ENCODE assay signal across 8 cellular contexts in the genomic region with DNA sequence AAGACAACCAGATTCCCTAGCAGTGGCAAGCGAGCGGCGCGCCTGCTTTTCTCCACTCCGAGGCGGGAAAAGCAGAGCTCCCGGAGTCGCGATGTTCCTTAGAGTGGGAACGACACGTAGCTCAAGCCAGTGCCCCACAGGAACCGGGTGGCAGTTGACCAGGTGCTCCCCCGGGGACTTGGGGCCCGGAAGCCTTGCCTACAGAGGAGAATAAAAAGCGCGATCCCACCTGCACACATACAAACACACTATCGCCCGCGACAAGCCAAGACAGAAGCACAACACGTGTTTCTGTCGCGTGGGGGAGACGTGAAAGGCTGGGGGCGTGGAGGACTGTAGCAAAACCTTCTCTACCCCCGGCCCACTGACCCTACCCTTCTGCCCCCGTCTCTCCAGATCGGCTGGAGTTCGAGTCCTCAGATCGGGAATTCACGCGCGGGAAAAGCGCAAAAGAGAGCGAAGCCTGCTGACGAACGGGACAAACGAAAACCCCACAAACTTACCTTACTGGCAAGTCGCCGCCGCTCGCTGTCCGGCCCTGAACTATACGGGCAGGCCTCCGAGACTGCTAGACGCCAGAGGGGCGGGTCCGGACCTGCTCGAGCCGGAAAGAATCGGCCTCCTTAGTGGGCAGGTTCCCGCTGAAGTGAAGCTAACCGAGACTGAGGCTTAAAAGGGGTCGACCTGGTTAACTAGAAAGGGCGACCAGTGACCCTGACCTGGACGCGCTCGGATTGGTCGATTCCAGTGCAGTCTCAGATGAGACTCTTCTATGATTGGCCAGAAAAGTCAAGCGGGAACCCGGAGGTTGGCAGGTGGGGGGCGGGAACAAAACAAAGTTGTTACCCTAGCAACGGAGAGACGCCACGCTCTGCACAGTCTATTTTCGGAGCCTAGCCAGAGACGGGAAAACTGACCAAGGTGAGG. TPM values are rescaled to one million over a fixed set of nuclear protein-coding genes. Genes with fewer than 3 reads are reported as not detected.
A peak's percentile ranks its signal among the peaks of the same experiment; 100 is the strongest.
DNase-seq lines count a peak whose midpoint lies in the region; ATAC-seq, FAIRE-seq and TF ChIP-seq lines count a peak whose summit lies in the region.

A gene (plus strand): TSS at position 842 of the 927 bp plus-strand sequence. CDS start 6,265 bp downstream, outside the sequence.
A gene with protein sequence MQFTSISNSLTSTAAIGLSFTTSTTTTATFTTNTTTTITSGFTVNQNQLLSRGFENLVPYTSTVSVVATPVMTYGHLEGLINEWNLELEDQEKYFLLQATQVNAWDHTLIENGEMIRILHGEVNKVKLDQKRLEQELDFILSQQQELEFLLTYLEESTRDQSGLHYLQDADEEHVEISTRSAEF (minus strand): TSS at position 664 of the 927 bp plus-strand sequence. CDS start 31,287 bp downstream, outside the sequence.

- no peaks in the 10 kb centered on the region for H3K9me3 ChIP-seq in H1 (ENCODE audit: insufficient read depth in 2 of 2, low read depth in 1 of 2, low read length in 1 of 2)

- no peak within 1 kb of the TSS for H3K23ac ChIP-seq in H1 (ENCODE audit: insufficient read length)

- peak; percentile 100 for FAIRE-seq in H1 (lab: Jason Lieb, UNC)

- no peak within 1 kb of the TSS for H4K5ac ChIP-seq in H1 (ENCODE audit: insufficient read length, low read depth, low read length)

- H3K36me3 ChIP-seq in H1 (ENCODE audit: control insufficient read depth in 2 of 4, insufficient read depth in 4 of 4, low read length in 3 of 4) = no peaks in the 10 kb centered on the region

- H3K14ac ChIP-seq in H1 (ENCODE audit: insufficient read length) = no peak within 1 kb of the TSS

- H3K27me3 ChIP-seq in H1 (replicated peaks in 1 of 4; ENCODE audit: control insufficient read depth in 3 of 4, extremely low read depth in 1 of 4, insufficient read depth in 3 of 4, low read length in 3 of 4) = no peaks in the 10 kb centered on the region

- H3K23me2 ChIP-seq in H1 (ENCODE audit: low read depth, low read length) = peaks cover 4% of the 10 kb centered on the region; the same call in 1 of the 2 replicates

- H3K4me2 ChIP-seq in H1 (ENCODE audit: insufficient read depth in 1 of 2, low read depth in 2 of 2, low read length in 2 of 2) = peak within 1 kb of the TSS; percentile 72 to 89

- no peak within 1 kb of the TSS; the same call in 1 of the 2 replicates for H3K18ac ChIP-seq in H1 (ENCODE audit: extremely low read depth, low read length)

- peak within 1 kb of the TSS; percentile 53 to 92 (median 74) for H3K9ac ChIP-seq in H1 (replicated peaks in 1 of 4; ENCODE audit: extremely low read depth in 1 of 4, low read depth in 3 of 4, low read length in 3 of 4)

- H3K4me1 ChIP-seq in H1 (replicated peaks in 1 of 4; ENCODE audit: control insufficient read depth in 3 of 4, insufficient read depth in 4 of 4, low read length in 3 of 4) = peaks cover 0 to 3% (median under 1%) of the 10 kb centered on the region in 4 experiments; a peak in 3 of 7 replicates

- H2AK5ac ChIP-seq in H1 (ENCODE audit: low read depth, low read length) = no peak within 1 kb of the TSS

- peak within 1 kb of the TSS; percentile 70; the same call in 1 of the 2 replicates for H2AFZ ChIP-seq in H1 (ENCODE audit: low read length)

- H3K79me2 ChIP-seq in H1 (ENCODE audit: control insufficient read depth in 1 of 2, insufficient read depth in 2 of 2, low read length in 2 of 2) = no peaks in the 10 kb centered on the region

- no peak for TF ChIP-seq EP300 in H1 (IDR thresholded peaks at IDR 0.05; ENCODE audit: borderline replicate concordance in 1 of 2, low read depth in 2 of 2, low read length in 2 of 2)

- no peak within 1 kb of the TSS; the same call in 1 of the 2 replicates for H2BK5ac ChIP-seq in H1 (ENCODE audit: low read depth, low read length)

- H4K8ac ChIP-seq in H1 (ENCODE audit: extremely low read depth, insufficient read depth, low read length) = peak within 1 kb of the TSS; percentile 96; the same call in 1 of the 2 replicates

- no peak within 1 kb of the TSS for H2BK120ac ChIP-seq in H1 (replicated peaks; ENCODE audit: low read depth, low read length)

- H3K56ac ChIP-seq in H1 (replicated peaks; ENCODE audit: insufficient read length, low read depth, low read length) = no peak within 1 kb of the TSS

- peak within 1 kb of the TSS; percentile 58; the same call in 1 of the 2 replicates for H3K27ac ChIP-seq in H1 (ENCODE audit: low read depth, low read length)

- H3K4me3 ChIP-seq in H1 (ENCODE audit: extremely low read depth in 1 of 4, insufficient read depth in 2 of 4, low read depth in 3 of 4, low read length in 4 of 4) = peak within 1 kb of the TSS; percentile 65 to 77 (median 72)

- TF ChIP-seq RAD21 in H1 (IDR thresholded peaks at IDR 0.05 in 1 of 2, conservative IDR thresholded peaks at IDR 0.05 in 1 of 2; ENCODE audit: low read depth in 2 of 2, low read length in 2 of 2) = no peak

- peak; percentile 53 to 73 for TF ChIP-seq POLR2A in H1 (IDR thresholded peaks at IDR 0.05; ENCODE audit: control extremely low read depth in 1 of 2, low read depth in 2 of 2, low read length in 2 of 2)

- no peak within 1 kb of the TSS for H2BK20ac ChIP-seq in H1 (ENCODE audit: low read length)

- WGBS in H1 (ENCODE audit: extremely low coverage in 1 of 2, insufficient coverage in 1 of 2, insufficient read length in 1 of 2, insufficient replicate concordance in 2 of 2, low coverage in 1 of 2, low lambda C conversion rate in 2 of 2, missing lambda C conversion rate in 1 of 2), 2 experiments = 2% methylated on average over 43 of the region's 66 CpGs; no CpG with 5 or more reads in 1 of the 2 experiments

- H4K20me1 ChIP-seq in H1 (replicated peaks in 1 of 2; ENCODE audit: control insufficient read depth in 1 of 2, insufficient read depth in 2 of 2, low read length in 2 of 2) = no peaks in the 10 kb centered on the region

- H2BK12ac ChIP-seq in H1 (ENCODE audit: low read depth, low read length) = no peak within 1 kb of the TSS

- H4K91ac ChIP-seq in H1 (replicated peaks; ENCODE audit: insufficient read length, low read length) = no peak within 1 kb of the TSS

- H3K4ac ChIP-seq in H1 (replicated peaks; ENCODE audit: insufficient read length, low read depth, low read length) = no peak within 1 kb of the TSS

- CTCF ChIA-PET in H1 (lab: Charles Lee; ENCODE audit: partially characterized antibody) = interaction anchor here (0.8 kb wide), 1 partner anchor 262 kb away, joined by 3 read pairs; no protein-coding TSS in a partner anchor

- H3K79me1 ChIP-seq in H1 (ENCODE audit: low read depth, low read length) = no peaks in the 10 kb centered on the region

- intact Hi-C loops in Right ventricle myocardium inferior (cut with DNase I) (no loop called here), cardiac septum (cut with DNase I) (no loop called here)

- no peak for TF ChIP-seq CTCF in H1 (IDR thresholded peaks at IDR 0.05; ENCODE audit: control extremely low read depth in 1 of 3, insufficient read depth in 1 of 3, low read depth in 1 of 3, low read length in 3 of 3)

- ATAC-seq in Right ventricle myocardium inferior = peak; percentile 83
- peak; percentile 94 for ATAC-seq in HG03139 (IDR thresholded peaks at IDR 0.05; ENCODE audit: unreplicated experiment)

- no peak within 1 kb of the TSS for H2BK15ac ChIP-seq in H1 (ENCODE audit: low read length)

- DNase-seq in Right ventricle myocardium inferior (ENCODE audit: missing footprints) = peak; percentile 69
- DNase-seq in cardiac septum (ENCODE audit: low spot score) = no peak
- DNase-seq in NCI-H345 treated with DMSO at 0.1 percent for 48 hours (lab: John Stamatoyannopoulos, UW; ENCODE audit: unreplicated experiment) = peak; percentile 16
- DNase-seq in activated CD8-positive, alpha-beta memory T cell treated with anti-CD3 and anti-CD28 coated beads for 24 hours = peak; percentile 76
- peak; percentile 73 to 75 for DNase-seq in H1 (ENCODE audit: low read depth in 1 of 2, low spot score in 2 of 2)
- DNase-seq in midbrain (lab: John Stamatoyannopoulos, UW) = peak; percentile 7
- peak; percentile 28 to 37 for DNase-seq in stimulated activated CD8-positive, alpha-beta memory T cell treated with anti-CD3 and anti-CD28 coated beads, Interleukin-4, amount 100 ng/mL, for 4 hours (ENCODE audit: low read depth in 2 of 2, low spot score in 1 of 2)

- POLR2A ChIA-PET in H1 (lab: Charles Lee; ENCODE audit: partially characterized antibody) = interaction anchor here (0.7 to 0.8 kb wide), 2 partner anchors 88 to 338 kb away, joined by 3 read pairs; a partner anchor contains a TSS

TF ChIP-seq in H1, 55 proteins besides CTCF, POLR2A, EP300 and RAD21 (continues in another document):
- TF ChIP-seq SP4 (IDR thresholded peaks at IDR 0.05; ENCODE audit: low read length) (no peak), SP2 (IDR thresholded peaks at IDR 0.05; ENCODE audit: low read length) (peak; percentile 6; the same call in 1 of the 2 replicates), ZNF274 (IDR thresholded peaks at IDR 0.05; ENCODE audit: borderline replicate concordance, extremely low read depth, low read length) (no peak), SIN3A (conservative IDR thresholded peaks at IDR 0.05 in 1 of 2, IDR thresholded peaks at IDR 0.05 in 1 of 2; ENCODE audit: low read depth in 1 of 2, low read length in 2 of 2) (no peak), EZH2 (IDR thresholded peaks at IDR 0.05; ENCODE audit: low read depth, low read length, severe bottlenecking) (no peak), SIX5 (IDR thresholded peaks at IDR 0.05; ENCODE audit: low read depth, low read length) (no peak)

RNA-seq across cellular contexts. Expression of the first gene that starts in this region (rescaled TPM):
- total RNA-seq in Right ventricle myocardium inferior (not detected), cardiac septum (not detected)
- total RNA-seq in H1 (2021; fragmentation: NEBNext Ultra II Directional; extraction: Animal tissue kit (Norgen Biotek cat#: 25700)) = not detected in 2 replicates
- polyA plus RNA-seq in H1 (2011; rRNA removed) = not detected in 2 replicates
- polyA plus RNA-seq in H1 (2011; cell fraction: cytosol; rRNA removed) = not detected
- polyA plus RNA-seq in H1 (2011; cell fraction: nucleus; rRNA removed) = not detected
- not detected in 4 replicates for polyA plus RNA-seq in H1 (2012, experiment 1 of 2)
- polyA plus RNA-seq in H1 (2012, experiment 2 of 2) = not detected
- polyA plus RNA-seq in H1 (2013, experiment 1 of 2) = not detected
- polyA plus RNA-seq in H1 (2013, experiment 2 of 2) = not detected
- not detected in 2 replicates for polyA minus RNA-seq in H1 (2011; rRNA and poly(A)+ RNA removed)
- not detected for polyA minus RNA-seq in H1 (2011; cell fraction: cytosol; rRNA and poly(A)+ RNA removed)
- polyA minus RNA-seq in H1 (2011; cell fraction: nucleus; rRNA and poly(A)+ RNA removed) = not detected

RNA-seq across cellular contexts. Expression of the second gene that starts in this region (rescaled TPM):
- 0.51 TPM for total RNA-seq in Right ventricle myocardium inferior
- 1.3 TPM for total RNA-seq in cardiac septum
- total RNA-seq in H1 (2021; fragmentation: NEBNext Ultra II Directional; extraction: Animal tissue kit (Norgen Biotek cat#: 25700)) = 2.6 and 3.3 TPM in 2 replicates
- polyA plus RNA-seq in H1 (2011; rRNA removed) = 6.2 and 7.5 TPM in 2 replicates
- polyA plus RNA-seq in H1 (2011; cell fraction: cytosol; rRNA removed) = 6.9 TPM
- 10.8 TPM for polyA plus RNA-seq in H1 (2011; cell fraction: nucleus; rRNA removed)
- polyA plus RNA-seq in H1 (2012, experiment 1 of 2) = 3.5 to 4.8 TPM (median 4.0 TPM) in 4 replicates
- 0.28 TPM for polyA plus RNA-seq in H1 (2012, experiment 2 of 2)
- 4.5 TPM for polyA plus RNA-seq in H1 (2013, experiment 1 of 2)
- 5.0 TPM for polyA plus RNA-seq in H1 (2013, experiment 2 of 2)
- 5.9 and 12.9 TPM in 2 replicates for polyA minus RNA-seq in H1 (2011; rRNA and poly(A)+ RNA removed)
- polyA minus RNA-seq in H1 (2011; cell fraction: cytosol; rRNA and poly(A)+ RNA removed) = 4.9 TPM
- polyA minus RNA-seq in H1 (2011; cell fraction: nucleus; rRNA and poly(A)+ RNA removed) = 18.3 TPM

Comparison
In these comparisons a context has a peak if more than half of its experiments do, and no peak if none do; other contexts are left out.
1. Peak in DNase-seq and ATAC-seq in Right ventricle myocardium inferior; RNA of the genes that start here not detected or under 1 TPM.